1 cellular context compared by ENCODE assay signal in genomic region chr2:48790407-48791170, GRCh38.
TF ChIP-seq lines count a peak whose summit lies in the region.

No MANE protein-coding gene starts in this region.

TF ChIP-seq in H1, 55 proteins besides CTCF, POLR2A, EP300 and RAD21:
- no peak for TF ChIP-seq BRCA1 (IDR thresholded peaks at IDR 0.05; ENCODE audit: low read depth, low read length)
- peak; percentile 75; the same call in 1 of the 2 replicates for TF ChIP-seq YY1 (IDR thresholded peaks at IDR 0.05; ENCODE audit: low read depth, low read length)
- TF ChIP-seq HDAC2 (IDR thresholded peaks at IDR 0.05; ENCODE audit: borderline replicate concordance in 1 of 2, low read depth in 2 of 2, low read length in 2 of 2): no peak
